Comparison of ENCODE assay signal across 19 cellular contexts in the genomic region with DNA sequence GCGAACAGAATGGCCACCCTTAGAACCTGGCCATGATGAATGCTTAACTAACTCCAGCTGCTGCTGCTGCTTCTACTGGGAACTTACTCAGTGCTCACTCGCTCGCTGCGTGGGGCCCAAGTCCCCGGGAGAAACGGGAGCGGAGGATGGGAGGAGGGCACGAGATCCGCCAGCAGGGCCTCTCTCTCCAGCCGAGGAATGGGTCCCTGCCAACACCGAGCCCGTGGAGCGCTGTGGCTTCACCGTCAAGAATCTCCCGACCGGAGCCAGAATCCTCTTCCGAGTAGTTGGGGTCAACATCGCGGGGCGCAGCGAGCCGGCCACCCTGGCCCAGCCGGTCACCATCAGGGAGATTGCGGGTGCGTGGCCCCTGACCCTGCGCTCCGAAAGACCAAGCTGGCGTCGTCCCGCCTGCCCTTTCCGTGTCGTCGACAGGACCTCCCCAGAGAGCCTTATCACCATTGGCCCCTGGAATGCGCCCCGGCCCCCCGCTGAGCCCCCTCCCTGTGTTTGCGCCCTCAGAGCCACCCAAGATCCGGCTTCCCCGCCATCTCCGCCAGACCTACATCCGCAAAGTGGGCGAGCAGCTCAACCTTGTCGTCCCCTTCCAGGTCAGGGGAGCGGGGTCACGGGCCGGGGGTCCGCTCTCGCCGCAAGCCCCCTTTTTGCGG. TPM values are rescaled to one million over a fixed set of nuclear protein-coding genes. Genes with fewer than 3 reads are reported as not detected.
"Had no signal": no experiment of that assay in that cellular context is flagged by ENCODE, and none has a peak within 500 bp of the region (broad histone marks: within the 10 kb centered on the region; RNA-seq: fewer than 3 reads in every experiment).

No MANE protein-coding gene starts in this region.

- H3K27ac Mint-ChIP-seq: activated naive CD8-positive, alpha-beta T cell treated with anti-CD3 and anti-CD28 coated beads, Interleukin-2, amount 50 U/mL, for 24 hours; naive thymus-derived CD4-positive, alpha-beta T cell; stimulated activated effector memory CD8-positive, alpha-beta T cell treated with anti-CD3 and anti-CD28 coated beads, Interleukin-12 subunit alpha, Interleukin-12 subunit beta, amount 100 ng/mL, for 72 hours had no signal

- ATAC-seq: activated naive CD8-positive, alpha-beta T cell treated with anti-CD3 and anti-CD28 coated beads, Interleukin-2, amount 50 U/mL, for 24 hours; naive thymus-derived CD4-positive, alpha-beta T cell; right cardiac atrium; stimulated activated effector memory CD8-positive, alpha-beta T cell treated with anti-CD3 and anti-CD28 coated beads, Interleukin-12 subunit alpha, Interleukin-12 subunit beta, amount 100 ng/mL, for 72 hours had no signal

- H3K36me3 Mint-ChIP-seq: naive thymus-derived CD4-positive, alpha-beta T cell; stimulated activated effector memory CD8-positive, alpha-beta T cell treated with anti-CD3 and anti-CD28 coated beads, Interleukin-12 subunit alpha, Interleukin-12 subunit beta, amount 100 ng/mL, for 72 hours had no signal

- H3K4me3 Mint-ChIP-seq: activated naive CD8-positive, alpha-beta T cell treated with anti-CD3 and anti-CD28 coated beads, Interleukin-2, amount 50 U/mL, for 24 hours; naive thymus-derived CD4-positive, alpha-beta T cell; stimulated activated effector memory CD8-positive, alpha-beta T cell treated with anti-CD3 and anti-CD28 coated beads, Interleukin-12 subunit alpha, Interleukin-12 subunit beta, amount 100 ng/mL, for 72 hours had no signal

- DNase-seq: activated CD4-positive, alpha-beta T cell treated with anti-CD3 and anti-CD28 coated beads, Interleukin-2, amount 50 U/mL, for 48 hours; activated naive CD4-positive, alpha-beta T cell treated with Interleukin-2 at 50 U/mL for 16 hours; activated naive CD8-positive, alpha-beta T cell treated with anti-CD3 and anti-CD28 coated beads, Interleukin-2, amount 50 U/mL, for 24 hours; hypothalamus; midbrain; naive thymus-derived CD4-positive, alpha-beta T cell had no signal

- H3K9me3 Mint-ChIP-seq: activated naive CD8-positive, alpha-beta T cell treated with anti-CD3 and anti-CD28 coated beads, Interleukin-2, amount 50 U/mL, for 24 hours; stimulated activated effector memory CD8-positive, alpha-beta T cell treated with anti-CD3 and anti-CD28 coated beads, Interleukin-12 subunit alpha, Interleukin-12 subunit beta, amount 100 ng/mL, for 72 hours had no signal

- H3K4me3 ChIP-seq: ascending aorta, esophagus muscularis mucosa, lung, smooth muscle cell, tibial nerve, vagina had no signal

RNA-seq across cellular contexts. Expression of a gene that starts 18.1 kb away (rescaled TPM):
- total RNA-seq: ascending aorta, glomerular endothelial cell, posterior vena cava, subcutaneous adipose tissue, tibial nerve, vagina had no signal

RNA-seq across cellular contexts. Expression of a gene that starts 25.8 kb away (rescaled TPM):
- total RNA-seq: ascending aorta, bronchial epithelial cell, chondrocyte, esophagus muscularis mucosa, glomerular endothelial cell, right cardiac atrium, smooth muscle cell, subcutaneous adipose tissue, vagina had no signal

RNA-seq across cellular contexts. Expression of a gene that starts 39.8 kb away (rescaled TPM):
- total RNA-seq: ascending aorta, bronchial epithelial cell, chondrocyte, glomerular endothelial cell, smooth muscle cell, subcutaneous adipose tissue, vagina had no signal
